Comparison of ENCODE assay signal across 8 cellular contexts in genomic region chr20:28603218-28603577, GRCh38.
DNase-seq lines count a peak whose midpoint lies in the region; ATAC-seq, FAIRE-seq and TF ChIP-seq lines count a peak whose summit lies in the region.
"Not testable (repeated sequence)": the region's sequence is repeated elsewhere in the genome, so short reads cannot be mapped to it uniquely, and the experiment has no call there.

No MANE protein-coding gene starts in this region.

- peak overlapping the region; percentile 91 to 96 for H3K27ac Mint-ChIP-seq in activated naive CD4-positive, alpha-beta T cell treated with anti-CD3 and anti-CD28 coated beads, Interleukin-2, amount 50 U/mL, for 72 hours
- H3K27ac Mint-ChIP-seq in naive B cell = peak overlapping the region in 3 of 6 donors; percentile 17 to 90 (median 85)
- H3K27ac Mint-ChIP-seq in stimulated activated effector memory CD8-positive, alpha-beta T cell treated with anti-CD3 and anti-CD28 coated beads, Interleukin-12 subunit alpha, Interleukin-12 subunit beta, amount 100 ng/mL, for 72 hours = peak overlapping the region; percentile 93

- not testable (repeated sequence) for H4K20me1 ChIP-seq in GM23248 (ENCODE audit: insufficient read depth); SU-DHL-6 (ENCODE audit: low read depth, low read length)

- not testable (repeated sequence) for H3K4me1 ChIP-seq in A549; GM23248 (ENCODE audit: insufficient read depth); ectodermal cell (ENCODE audit: control insufficient read depth, insufficient read depth, low read length); iPS DF 6.9 (ENCODE audit: control insufficient read depth, insufficient read depth, low read length)

- not testable (repeated sequence) for TF ChIP-seq CTCF in A549 (IDR thresholded peaks at IDR 0.05); SU-DHL-6 (IDR thresholded peaks at IDR 0.05; ENCODE audit: insufficient read depth, low read length, poor library complexity, severe bottlenecking)

- peak in 1 of 2 experiments; percentile 8; a peak in 1 of 6 replicates for ATAC-seq in A549
- not testable (repeated sequence) for ATAC-seq in activated naive CD4-positive, alpha-beta T cell treated with anti-CD3 and anti-CD28 coated beads, Interleukin-2, amount 50 U/mL, for 72 hours; naive B cell (ENCODE audit: low read depth in 2 of 2); stimulated activated effector memory CD8-positive, alpha-beta T cell treated with anti-CD3 and anti-CD28 coated beads, Interleukin-12 subunit alpha, Interleukin-12 subunit beta, amount 100 ng/mL, for 72 hours

- not testable (repeated sequence) for FAIRE-seq in A549 (lab: Jason Lieb, UNC)

- H3K9me3 Mint-ChIP-seq in activated naive CD4-positive, alpha-beta T cell treated with anti-CD3 and anti-CD28 coated beads, Interleukin-2, amount 50 U/mL, for 72 hours = peaks cover 13 to 16% of the 10 kb centered on the region in 2 donors
- H3K9me3 Mint-ChIP-seq in naive B cell = peaks cover 3 to 16% (median 8%) of the 10 kb centered on the region in 7 donors
- H3K9me3 Mint-ChIP-seq in stimulated activated effector memory CD8-positive, alpha-beta T cell treated with anti-CD3 and anti-CD28 coated beads, Interleukin-12 subunit alpha, Interleukin-12 subunit beta, amount 100 ng/mL, for 72 hours = not testable (repeated sequence)

- H3K4me2 ChIP-seq in A549 = peak overlapping the region; percentile 59
- peak overlapping the region; percentile 81 for H3K4me2 ChIP-seq in GM23248 (ENCODE audit: unreplicated experiment)
- peak overlapping the region; percentile 45 for H3K4me2 ChIP-seq in SU-DHL-6 (ENCODE audit: low read depth, low read length, poor library complexity, severe bottlenecking)

- peaks cover 9 to 16% (median 15%) of the 10 kb centered on the region in 3 donors for H3K4me1 Mint-ChIP-seq in naive B cell
- peaks cover 22% of the 10 kb centered on the region for H3K4me1 Mint-ChIP-seq in stimulated activated effector memory CD8-positive, alpha-beta T cell treated with anti-CD3 and anti-CD28 coated beads, Interleukin-12 subunit alpha, Interleukin-12 subunit beta, amount 100 ng/mL, for 72 hours

- not testable (repeated sequence) for H3F3A ChIP-seq in GM23248 (ENCODE audit: insufficient read depth); SU-DHL-6 (ENCODE audit: insufficient read depth)

- H3K4me3 Mint-ChIP-seq in naive B cell = peak overlapping the region in 7 of 8 donors; percentile 91 to 99 (median 97)
- H3K4me3 Mint-ChIP-seq in stimulated activated effector memory CD8-positive, alpha-beta T cell treated with anti-CD3 and anti-CD28 coated beads, Interleukin-12 subunit alpha, Interleukin-12 subunit beta, amount 100 ng/mL, for 72 hours = peak overlapping the region; percentile 95

- TF ChIP-seq RAD21 in A549 (conservative IDR thresholded peaks at IDR 0.05 in 1 of 2, IDR thresholded peaks at IDR 0.05 in 1 of 2) = not testable (repeated sequence)

- not testable (repeated sequence) for H3K36me3 ChIP-seq in GM23248 (ENCODE audit: low read depth); SU-DHL-6 (ENCODE audit: low read length); ectodermal cell (ENCODE audit: control insufficient read depth, insufficient read depth, low read length); iPS DF 6.9 (ENCODE audit: control insufficient read depth, insufficient read depth, low read length)

- H3K27me3 Mint-ChIP-seq in naive B cell = not testable (repeated sequence)

- in situ Hi-C loops in GM23248 (cut with MboI) = not testable (repeated sequence)

- not testable (repeated sequence) for TF ChIP-seq EP300 in A549 (IDR thresholded peaks at IDR 0.05)

- CTCF ChIA-PET in A549 (lab: Yijun Ruan, JAX) = interaction anchor here (1.0 kb wide), 1 partner anchor 26 kb away, joined by 3 read pairs; no protein-coding TSS in a partner anchor

- peak overlapping the region; percentile 86 for H3K9ac ChIP-seq in GM23248
- peak overlapping the region; percentile 81 for H3K9ac ChIP-seq in SU-DHL-6 (ENCODE audit: low read length)

- H3K9me2 ChIP-seq in GM23248 (ENCODE audit: insufficient read depth); SU-DHL-6 (replicated peaks; ENCODE audit: insufficient read depth, low read length): not testable (repeated sequence)

- H3K27me3 ChIP-seq in GM23248 (replicated peaks; ENCODE audit: insufficient read depth); SU-DHL-6 (ENCODE audit: low read length); ectodermal cell (ENCODE audit: control insufficient read depth, insufficient read depth, low read length, poor library complexity, severe bottlenecking); iPS DF 6.9 (ENCODE audit: control insufficient read depth, insufficient read depth, low read length): not testable (repeated sequence)

- peak overlapping the region; percentile 95 for H3K4me3 ChIP-seq in A549
- peak overlapping the region; percentile 94 for H3K4me3 ChIP-seq in GM23248
- H3K4me3 ChIP-seq in SU-DHL-6 (ENCODE audit: insufficient read depth, low read length, poor library complexity, severe bottlenecking) = peak overlapping the region; percentile 50
- H3K4me3 ChIP-seq in ectodermal cell (ENCODE audit: insufficient read depth, low read depth, low read length) = peak overlapping the region; percentile 73
- H3K4me3 ChIP-seq in iPS DF 6.9 (ENCODE audit: low read length) = peak overlapping the region; percentile 86; the same call in 1 of the 2 replicates

- H3K27ac ChIP-seq in A549 = peak overlapping the region; percentile 80 to 92
- peak overlapping the region; percentile 78 for H3K27ac ChIP-seq in GM23248
- not testable (repeated sequence) for H3K27ac ChIP-seq in SU-DHL-6 (ENCODE audit: low read depth, low read length); ectodermal cell (ENCODE audit: insufficient read depth, low read depth, low read length, poor library complexity, severe bottlenecking); iPS DF 6.9 (ENCODE audit: low read length)

- peaks cover 18 to 20% of the 10 kb centered on the region in 2 donors for H3K36me3 Mint-ChIP-seq in activated naive CD4-positive, alpha-beta T cell treated with anti-CD3 and anti-CD28 coated beads, Interleukin-2, amount 50 U/mL, for 72 hours
- peaks cover 0 to 13% of the 10 kb centered on the region in 2 donors for H3K36me3 Mint-ChIP-seq in naive B cell
- peaks cover 27% of the 10 kb centered on the region for H3K36me3 Mint-ChIP-seq in stimulated activated effector memory CD8-positive, alpha-beta T cell treated with anti-CD3 and anti-CD28 coated beads, Interleukin-12 subunit alpha, Interleukin-12 subunit beta, amount 100 ng/mL, for 72 hours

- DNase-seq in A549 (ENCODE audit: low read depth in 1 of 2, low spot score in 1 of 2); GM23248; activated naive CD4-positive, alpha-beta T cell treated with anti-CD3 and anti-CD28 coated beads, Interleukin-2, amount 50 U/mL, for 72 hours (ENCODE audit: low spot score in 2 of 2); iPS DF 6.9 (ENCODE audit: low read depth, low spot score); naive B cell; stimulated activated effector memory CD8-positive, alpha-beta T cell treated with anti-CD3 and anti-CD28 coated beads, Interleukin-12 subunit alpha, Interleukin-12 subunit beta, amount 100 ng/mL, for 72 hours (ENCODE audit: low spot score in 2 of 2): not testable (repeated sequence)

- H2AFZ ChIP-seq in GM23248 = peak overlapping the region; percentile 91
- H2AFZ ChIP-seq in SU-DHL-6 (ENCODE audit: low read depth, low read length, severe bottlenecking) = peak overlapping the region; percentile 93

- WGBS in A549 (ENCODE audit: missing lambda C conversion rate) = 63% methylated on average over 17 of the region's 17 CpGs
- WGBS in GM23248 (ENCODE audit: low coverage in 1 of 2, low lambda C conversion rate in 2 of 2, missing lambda C conversion rate in 2 of 2), 2 experiments = 67 to 77% methylated on average over 13 to 17 of the region's 17 CpGs
- 76 to 79% methylated on average over 15 to 17 of the region's 17 CpGs for WGBS in ectodermal cell, 2 experiments
- no CpG with 5 or more reads among the region's 17 CpGs for WGBS in iPS DF 6.9 (ENCODE audit: insufficient coverage, insufficient read length)

- POLR2A ChIA-PET in A549 (lab: Yijun Ruan, JAX) = interaction anchor here (0.7 to 1.4 kb wide), 4 partner anchors 9 to 44 kb away, joined by 3 to 27 read pairs (median 4); no protein-coding TSS in a partner anchor

- not testable (repeated sequence) for TF ChIP-seq POLR2A in A549 (IDR thresholded peaks at IDR 0.05; ENCODE audit: low read length)

- H3K9me3 ChIP-seq in A549; GM23248 (ENCODE audit: low read depth); SU-DHL-6 (ENCODE audit: insufficient read depth, low read length); ectodermal cell (ENCODE audit: control insufficient read depth, low read length); iPS DF 6.9 (ENCODE audit: control insufficient read depth, insufficient read depth, low read length): not testable (repeated sequence)

- peaks cover 28% of the 10 kb centered on the region for H3K79me2 ChIP-seq in GM23248 (ENCODE audit: insufficient read depth)
- not testable (repeated sequence) for H3K79me2 ChIP-seq in SU-DHL-6 (ENCODE audit: insufficient read depth, low read length)
